ENCODE assay signal across 15 cellular contexts in genomic region chr10:129898701-129899563, GRCh38.
"Had no signal": no experiment of that assay in that cellular context is flagged by ENCODE, and none has a peak within 500 bp of the region (broad histone marks: within the 10 kb centered on the region; RNA-seq: fewer than 3 reads in every experiment).

No MANE protein-coding gene starts in this region.

- H3K36me3 Mint-ChIP-seq: activated naive CD4-positive, alpha-beta T cell treated with anti-CD3 and anti-CD28 coated beads, Interleukin-2, amount 10 ng/mL, durations not matched to agents 7 days and 5 days; T-cell had no signal

- H3K9me3 Mint-ChIP-seq: activated CD4-positive, alpha-beta T cell treated with anti-CD3 and anti-CD28 coated beads, Interleukin-2, amount 10 ng/mL, durations not matched to agents 24 days and 14 days; activated naive CD4-positive, alpha-beta T cell treated with anti-CD3 and anti-CD28 coated beads, Interleukin-2, amount 10 ng/mL, durations not matched to agents 7 days and 5 days; activated T-helper 2 cell treated with anti-CD3 and anti-CD28 coated beads, Interferon-gamma antibody, Interleukin-2, Interleukin-4, amounts not matched to agents 10 μg/mL and 5 μg/mL and 100 μg/mL, durations not matched to agents 14 hours and 24 hours and 36 hours; nephron; T-cell had no signal

- H3K4me3 ChIP-seq: adrenal gland, coronary artery, ovary, stomach had no signal

- H3K4me1 ChIP-seq: adrenal gland had no signal

- H3K27ac ChIP-seq: adrenal gland, coronary artery, ovary, stomach had no signal

- H3K9me3 ChIP-seq: adrenal gland, ovary, stomach had no signal

- H3K27ac Mint-ChIP-seq: activated CD4-positive, alpha-beta T cell treated with anti-CD3 and anti-CD28 coated beads, Interleukin-2, amount 10 ng/mL, durations not matched to agents 24 days and 14 days; activated naive CD4-positive, alpha-beta T cell treated with anti-CD3 and anti-CD28 coated beads, Interleukin-2, amount 10 ng/mL, durations not matched to agents 7 days and 5 days; activated T-helper 2 cell treated with anti-CD3 and anti-CD28 coated beads, Interferon-gamma antibody, Interleukin-2, Interleukin-4, amounts not matched to agents 10 μg/mL and 5 μg/mL and 100 μg/mL, durations not matched to agents 14 hours and 24 hours and 36 hours; T-cell had no signal

- FAIRE-seq: urothelium cell line had no signal

- H3K36me3 ChIP-seq: adrenal gland, ovary, stomach had no signal

- H3K27me3 ChIP-seq: ovary had no signal

- H3K4me1 Mint-ChIP-seq: activated CD4-positive, alpha-beta T cell treated with anti-CD3 and anti-CD28 coated beads, Interleukin-2, amount 10 ng/mL, durations not matched to agents 24 days and 14 days; activated naive CD4-positive, alpha-beta T cell treated with anti-CD3 and anti-CD28 coated beads, Interleukin-2, amount 10 ng/mL, durations not matched to agents 7 days and 5 days; T-cell had no signal

- DNase-seq: activated CD4-positive, alpha-beta T cell treated with anti-CD3 and anti-CD28 coated beads, Interleukin-2, amount 10 ng/mL, durations not matched to agents 24 days and 14 days; activated naive CD4-positive, alpha-beta T cell treated with anti-CD3 and anti-CD28 coated beads, Interleukin-2, amount 10 ng/mL, durations not matched to agents 7 days and 5 days; effector CD8-positive, alpha-beta T cell; hypothalamus; mammary epithelial cell; ovary; stimulated activated CD4-positive, alpha-beta T cell treated with anti-CD3 and anti-CD28 coated beads, Interleukin-4, amount 100 ng/mL, for 4 hours; stomach; T-cell; T1000 had no signal

- ATAC-seq: T-cell had no signal

- H3K4me3 Mint-ChIP-seq: activated CD4-positive, alpha-beta T cell treated with anti-CD3 and anti-CD28 coated beads, Interleukin-2, amount 10 ng/mL, durations not matched to agents 24 days and 14 days; activated naive CD4-positive, alpha-beta T cell treated with anti-CD3 and anti-CD28 coated beads, Interleukin-2, amount 10 ng/mL, durations not matched to agents 7 days and 5 days; nephron; T-cell had no signal
